9 cellular contexts compared by ENCODE assay signal in the genomic region with DNA sequence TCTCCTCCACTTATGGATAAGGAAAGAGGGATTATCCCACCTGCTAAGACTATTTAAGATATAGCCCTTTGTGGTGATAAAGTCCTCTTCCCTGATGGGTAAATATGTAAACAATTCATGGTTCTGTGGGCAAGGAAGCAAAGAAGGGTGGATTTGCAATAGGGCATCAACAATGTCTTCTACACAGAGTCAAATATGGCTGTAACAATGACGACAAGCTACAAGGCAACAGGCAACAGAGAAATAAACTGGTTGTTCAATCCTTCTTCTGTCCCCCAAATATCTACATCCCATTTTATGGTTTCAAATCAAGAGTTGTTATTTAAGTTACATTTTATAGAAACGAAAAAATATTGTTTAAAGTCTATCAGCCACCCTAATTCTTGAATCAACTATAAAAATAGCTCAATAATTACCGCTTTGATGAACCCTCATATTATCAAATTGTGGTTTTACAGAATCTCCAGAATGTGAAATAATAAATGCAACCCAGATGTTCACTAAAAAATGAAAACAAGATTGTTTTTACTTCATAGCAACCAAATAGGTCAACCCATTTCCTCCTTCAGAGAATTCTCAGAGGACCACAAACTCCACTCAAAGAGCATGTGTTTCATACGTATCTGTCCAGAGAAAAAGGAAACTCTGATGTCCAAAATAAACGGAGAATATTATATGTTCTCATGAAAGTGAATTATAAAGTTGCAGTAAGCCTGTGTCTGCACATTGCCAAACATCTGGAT. TPM values are rescaled to one million over a fixed set of nuclear protein-coding genes. Genes with fewer than 3 reads are reported as not detected.
A peak's percentile ranks its signal among the peaks of the same experiment; 100 is the strongest.
DNase-seq lines count a peak whose midpoint lies in the region; ATAC-seq, FAIRE-seq and TF ChIP-seq lines count a peak whose summit lies in the region.
"Had no signal": no experiment of that assay in that cellular context is flagged by ENCODE, and none has a peak within 500 bp of the region (broad histone marks: within the 10 kb centered on the region; RNA-seq: fewer than 3 reads in every experiment).

No MANE protein-coding gene starts in this region.

- no peak for TF ChIP-seq RAD21 in A549 (conservative IDR thresholded peaks at IDR 0.05 in 1 of 2, IDR thresholded peaks at IDR 0.05 in 1 of 2)

- H3K36me3 Mint-ChIP-seq in activated T-cell treated with anti-CD3 and anti-CD28 coated beads, Interleukin-2, amount 50 U/mL, for 72 hours (ENCODE audit: insufficient read depth in 2 of 2), result no peaks in the 10 kb centered on the region

- H3K9me3 Mint-ChIP-seq in activated T-cell treated with anti-CD3 and anti-CD28 coated beads, Interleukin-2, amount 50 U/mL, for 72 hours, result no peaks in the 10 kb centered on the region

- TF ChIP-seq POLR2A in A549 (IDR thresholded peaks at IDR 0.05; ENCODE audit: low read length) (no peak), H54 (IDR thresholded peaks at IDR 0.05; ENCODE audit: low read depth, low read length) (no peak)

- no peaks in the 10 kb centered on the region for H3K27me3 ChIP-seq in muscle layer of duodenum (ENCODE audit: low read depth, low read length)

- no peak overlapping the region for H3K27ac Mint-ChIP-seq in activated T-cell treated with anti-CD3 and anti-CD28 coated beads, Interleukin-2, amount 50 U/mL, for 72 hours

- H3K27ac ChIP-seq in A549 (no peak overlapping the region), muscle layer of duodenum (ENCODE audit: low read length) (peak overlapping the region; percentile 67)

- H3K9me3 ChIP-seq in A549, result no peaks in the 10 kb centered on the region
- H3K9me3 ChIP-seq in muscle layer of duodenum (ENCODE audit: control insufficient read depth in 1 of 2, low read length in 2 of 2), result no peaks in the 10 kb centered on the region

- H3K4me1 ChIP-seq in A549 (peaks cover 67% of the 10 kb centered on the region), muscle layer of duodenum (ENCODE audit: control insufficient read depth in 1 of 2, insufficient read depth in 2 of 2, low read length in 2 of 2) (peaks cover 25 to 29% of the 10 kb centered on the region in 2 donors)

- H3K4me2 ChIP-seq in A549, result peak overlapping the region; percentile 46

- ATAC-seq in A549 (no peak), HG03159 (IDR thresholded peaks at IDR 0.05; ENCODE audit: unreplicated experiment) (peak; percentile 33), HG02678 (IDR thresholded peaks at IDR 0.05; ENCODE audit: unreplicated experiment) (no peak), GM21360 (IDR thresholded peaks at IDR 0.05; ENCODE audit: unreplicated experiment) (no peak)
- ATAC-seq in activated T-cell treated with anti-CD3 and anti-CD28 coated beads, Interleukin-2, amount 50 U/mL, for 72 hours (replicated peaks in 1 of 2), result no peak

- CTCF ChIA-PET in A549 (lab: Yijun Ruan, JAX), result no interaction called here

- FAIRE-seq in A549 (lab: Jason Lieb, UNC), result no peak
- no peak for FAIRE-seq in H54 (lab: Jason Lieb, UNC)

- peaks cover 46% of the 10 kb centered on the region for H3K4me1 Mint-ChIP-seq in activated T-cell treated with anti-CD3 and anti-CD28 coated beads, Interleukin-2, amount 50 U/mL, for 72 hours (ENCODE audit: low read depth)

- no peak for TF ChIP-seq EP300 in A549 (IDR thresholded peaks at IDR 0.05)

- H3K4me3 ChIP-seq in A549, result no peak overlapping the region
- no peak overlapping the region for H3K4me3 ChIP-seq in choroid plexus epithelial cell (ENCODE audit: low read depth, low read length)
- no peak overlapping the region for H3K4me3 ChIP-seq in muscle layer of duodenum (ENCODE audit: low read depth in 1 of 2, low read length in 2 of 2)

- H3K4me3 Mint-ChIP-seq in activated T-cell treated with anti-CD3 and anti-CD28 coated beads, Interleukin-2, amount 50 U/mL, for 72 hours, result no peak overlapping the region

- DNase-seq in A549 (ENCODE audit: low read depth in 1 of 2, low spot score in 1 of 2) (no peak), choroid plexus epithelial cell (ENCODE audit: low read depth) (peak; percentile 97), H54 (ENCODE audit: insufficient read length, low spot score) (no peak)
- DNase-seq in activated T-cell treated with anti-CD3 and anti-CD28 coated beads, Interleukin-2, amount 50 U/mL, for 72 hours, result no peak
- DNase-seq: hypothalamus had no signal

- POLR2A ChIA-PET in A549 (lab: Yijun Ruan, JAX), result no interaction called here

- WGBS in A549 (ENCODE audit: missing lambda C conversion rate), result 68% methylated on average over 5 of the region's 5 CpGs

- TF ChIP-seq CTCF in A549 (IDR thresholded peaks at IDR 0.05), result no peak
- TF ChIP-seq CTCF in choroid plexus epithelial cell (conservative IDR thresholded peaks at IDR 0.05; ENCODE audit: low read depth, low read length), result no peak

- peaks cover 56% of the 10 kb centered on the region for H3K27me3 Mint-ChIP-seq in activated T-cell treated with anti-CD3 and anti-CD28 coated beads, Interleukin-2, amount 50 U/mL, for 72 hours (ENCODE audit: low read depth)

- peaks cover 0 to 13% of the 10 kb centered on the region in 2 donors for H3K36me3 ChIP-seq in muscle layer of duodenum (ENCODE audit: control insufficient read depth in 1 of 2, insufficient read depth in 2 of 2, low read length in 2 of 2)

TF ChIP-seq in A549, 52 proteins besides CTCF, POLR2A, EP300 and RAD21:
- no peak for TF ChIP-seq CHD4 (IDR thresholded peaks at IDR 0.05; ENCODE audit: borderline replicate concordance)
- TF ChIP-seq TFCP2L1 (CRISPR knock-in tag; IDR thresholded peaks at IDR 0.05), result no peak
- no peak for TF ChIP-seq SMC3 (IDR thresholded peaks at IDR 0.05)
- no peak for TF ChIP-seq RFX5 (IDR thresholded peaks at IDR 0.05)
- TF ChIP-seq, protein P1, sequence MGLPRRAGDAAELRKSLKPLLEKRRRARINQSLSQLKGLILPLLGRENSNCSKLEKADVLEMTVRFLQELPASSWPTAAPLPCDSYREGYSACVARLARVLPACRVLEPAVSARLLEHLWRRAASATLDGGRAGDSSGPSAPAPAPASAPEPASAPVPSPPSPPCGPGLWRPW (IDR thresholded peaks at IDR 0.05), result no peak
- no peak for TF ChIP-seq NPAS2 (CRISPR knock-in tag; IDR thresholded peaks at IDR 0.05; ENCODE audit: borderline replicate concordance)
- TF ChIP-seq TP53 (CRISPR knock-in tag; IDR thresholded peaks at IDR 0.05), result no peak
- TF ChIP-seq KDM5A (IDR thresholded peaks at IDR 0.05), result no peak
- TF ChIP-seq, protein P2, sequence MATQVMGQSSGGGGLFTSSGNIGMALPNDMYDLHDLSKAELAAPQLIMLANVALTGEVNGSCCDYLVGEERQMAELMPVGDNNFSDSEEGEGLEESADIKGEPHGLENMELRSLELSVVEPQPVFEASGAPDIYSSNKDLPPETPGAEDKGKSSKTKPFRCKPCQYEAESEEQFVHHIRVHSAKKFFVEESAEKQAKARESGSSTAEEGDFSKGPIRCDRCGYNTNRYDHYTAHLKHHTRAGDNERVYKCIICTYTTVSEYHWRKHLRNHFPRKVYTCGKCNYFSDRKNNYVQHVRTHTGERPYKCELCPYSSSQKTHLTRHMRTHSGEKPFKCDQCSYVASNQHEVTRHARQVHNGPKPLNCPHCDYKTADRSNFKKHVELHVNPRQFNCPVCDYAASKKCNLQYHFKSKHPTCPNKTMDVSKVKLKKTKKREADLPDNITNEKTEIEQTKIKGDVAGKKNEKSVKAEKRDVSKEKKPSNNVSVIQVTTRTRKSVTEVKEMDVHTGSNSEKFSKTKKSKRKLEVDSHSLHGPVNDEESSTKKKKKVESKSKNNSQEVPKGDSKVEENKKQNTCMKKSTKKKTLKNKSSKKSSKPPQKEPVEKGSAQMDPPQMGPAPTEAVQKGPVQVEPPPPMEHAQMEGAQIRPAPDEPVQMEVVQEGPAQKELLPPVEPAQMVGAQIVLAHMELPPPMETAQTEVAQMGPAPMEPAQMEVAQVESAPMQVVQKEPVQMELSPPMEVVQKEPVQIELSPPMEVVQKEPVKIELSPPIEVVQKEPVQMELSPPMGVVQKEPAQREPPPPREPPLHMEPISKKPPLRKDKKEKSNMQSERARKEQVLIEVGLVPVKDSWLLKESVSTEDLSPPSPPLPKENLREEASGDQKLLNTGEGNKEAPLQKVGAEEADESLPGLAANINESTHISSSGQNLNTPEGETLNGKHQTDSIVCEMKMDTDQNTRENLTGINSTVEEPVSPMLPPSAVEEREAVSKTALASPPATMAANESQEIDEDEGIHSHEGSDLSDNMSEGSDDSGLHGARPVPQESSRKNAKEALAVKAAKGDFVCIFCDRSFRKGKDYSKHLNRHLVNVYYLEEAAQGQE (IDR thresholded peaks at IDR 0.05), result no peak
- TF ChIP-seq SREBF2 (IDR thresholded peaks at IDR 0.05), result no peak
- no peak for TF ChIP-seq HEYL (CRISPR knock-in tag; IDR thresholded peaks at IDR 0.05)
- no peak for TF ChIP-seq FOSB (CRISPR knock-in tag; IDR thresholded peaks at IDR 0.05)
- no peak for TF ChIP-seq GATA3 (IDR thresholded peaks at IDR 0.05; ENCODE audit: borderline replicate concordance)
- TF ChIP-seq MAZ (IDR thresholded peaks at IDR 0.05; ENCODE audit: borderline replicate concordance, low read depth, low read length), result no peak

RNA-seq across cellular contexts. Expression of a gene that starts 13.8 kb away (rescaled TPM):
- 15.5 and 18.6 TPM in 2 replicates for polyA plus RNA-seq in A549 (2011; rRNA removed)
- polyA plus RNA-seq in A549 (2012; cell fraction: cytosol; rRNA removed), result 30.6 and 31.2 TPM in 2 replicates
- polyA plus RNA-seq in A549 (2012; cell fraction: nucleus; rRNA removed), result 86.5 and 97.8 TPM in 2 replicates
- polyA plus RNA-seq in A549 (2017; fragmentation: RNase III; extraction: RNeasy Plus Mini Kit Qiagen cat#74134 plus additional on column Dnase treatment), result 22.0 to 24.2 TPM (median 22.9 TPM) in 3 replicates
- polyA minus RNA-seq in A549 (2011; rRNA and poly(A)+ RNA removed), result 12.8 and 15.3 TPM in 2 replicates
- total RNA-seq in activated T-cell treated with anti-CD3 and anti-CD28 coated beads, Interleukin-2, amount 50 U/mL, for 72 hours, result 1 to 10 TPM; 1.4 to 2.0 TPM
